19 cellular contexts compared by ENCODE assay signal in genomic region chr12:101647711-101648110, GRCh38.
"Had no signal": no experiment of that assay in that cellular context is flagged by ENCODE, and none has a peak within 500 bp of the region (broad histone marks: within the 10 kb centered on the region; RNA-seq: fewer than 3 reads in every experiment).

No MANE protein-coding gene starts in this region.

- FAIRE-seq: kidney had no signal

- DNase-seq: colonic mucosa; dermis blood vessel endothelial cell; esophagus squamous epithelium; foreskin fibroblast; kidney; left cardiac atrium; left ventricle myocardium superior; mesendoderm; naive B cell; retina; spleen; stimulated activated CD4-positive, alpha-beta T cell treated with anti-CD3 and anti-CD28 coated beads, Interleukin-15, amount 100 ng/mL, for 24 hours; stimulated activated CD4-positive, alpha-beta T cell treated with anti-CD3 and anti-CD28 coated beads, Interleukin-1b, Interleukin-23, amount 100 ng/mL, for 48 hours; stimulated activated CD4-positive, alpha-beta T cell treated with anti-CD3 and anti-CD28 coated beads, Interleukin-4, amount 100 ng/mL, for 24 hours; stimulated activated naive CD8-positive, alpha-beta T cell treated with anti-CD3 and anti-CD28 coated beads, Interleukin-15, amount 100 ng/mL, for 72 hours; testis; upper lobe of right lung had no signal

- H3K4me1 Mint-ChIP-seq: nephron had no signal

- H3K4me3 Mint-ChIP-seq: naive B cell; nephron; stimulated activated naive CD8-positive, alpha-beta T cell treated with anti-CD3 and anti-CD28 coated beads, Interleukin-15, amount 100 ng/mL, for 72 hours had no signal

- H3K27me3 Mint-ChIP-seq: naive B cell had no signal

- ATAC-seq: left cardiac atrium, left ventricle myocardium superior, sciatic nerve had no signal

- H3K27ac Mint-ChIP-seq: nephron; stimulated activated naive CD8-positive, alpha-beta T cell treated with anti-CD3 and anti-CD28 coated beads, Interleukin-15, amount 100 ng/mL, for 72 hours had no signal

- H3K9me3 Mint-ChIP-seq: nephron; stimulated activated naive CD8-positive, alpha-beta T cell treated with anti-CD3 and anti-CD28 coated beads, Interleukin-15, amount 100 ng/mL, for 72 hours had no signal

- H3K36me3 Mint-ChIP-seq: naive B cell had no signal
